ENCODE assay signal across 9 cellular contexts in genomic region chr14:98984719-98985041, GRCh38.
A peak's percentile ranks its signal among the peaks of the same experiment; 100 is the strongest.
DNase-seq lines count a peak whose midpoint lies in the region; ATAC-seq and TF ChIP-seq lines count a peak whose summit lies in the region.
"Had no signal": no experiment of that assay in that cellular context is flagged by ENCODE, and none has a peak within 500 bp of the region (broad histone marks: within the 10 kb centered on the region; RNA-seq: fewer than 3 reads in every experiment).

No MANE protein-coding gene starts in this region.

- H3K4me1 Mint-ChIP-seq in mesothelial cell of epicardium = no peaks in the 10 kb centered on the region
- H3K4me1 Mint-ChIP-seq: memory B cell had no signal

- no peaks in the 10 kb centered on the region for H3K36me3 Mint-ChIP-seq in mesothelial cell of epicardium
- H3K36me3 Mint-ChIP-seq: memory B cell had no signal

- DNase-seq in NB4 (ENCODE audit: low read depth) = peak; percentile 20
- DNase-seq in activated CD8-positive, alpha-beta memory T cell treated with anti-CD3 and anti-CD28 coated beads, Interleukin-2, amount 50 U/mL, for 4 hours = peak; percentile 63
- DNase-seq in erythroblast (lab: John Stamatoyannopoulos, UW) = peak; percentile 61 to 70
- peak; percentile 39 for DNase-seq in stimulated activated CD8-positive, alpha-beta memory T cell treated with anti-CD3 and anti-CD28 coated beads, Interleukin-12 subunit alpha, Interleukin-12 subunit beta, amount 100 ng/mL, for 4 hours (ENCODE audit: low read depth)
- DNase-seq in NCI-H2227 treated with DMSO at 0.1 percent for 48 hours (lab: John Stamatoyannopoulos, UW) = no peak
- DNase-seq in mesothelial cell of epicardium (ENCODE audit: low spot score in 2 of 2, unreplicated experiment in 2 of 2) = no peak
- no peak for DNase-seq in NCI-H1436 treated with DMSO at 0.1 percent for 48 hours (lab: John Stamatoyannopoulos, UW)

- no peak for ATAC-seq in GM21423 (IDR thresholded peaks at IDR 0.05; ENCODE audit: unreplicated experiment)

- H3K9me3 Mint-ChIP-seq in mesothelial cell of epicardium = peaks cover 8% of the 10 kb centered on the region

- H3K4me3 Mint-ChIP-seq in mesothelial cell of epicardium = no peak overlapping the region
- H3K4me3 Mint-ChIP-seq: memory B cell had no signal

- no peak overlapping the region for H3K27ac Mint-ChIP-seq in mesothelial cell of epicardium
- H3K27ac Mint-ChIP-seq: memory B cell had no signal

- peaks cover 2% of the 10 kb centered on the region for H3K27me3 Mint-ChIP-seq in mesothelial cell of epicardium (ENCODE audit: low read depth)
- H3K27me3 Mint-ChIP-seq: memory B cell had no signal

- TF ChIP-seq POLR2A in NB4 (IDR thresholded peaks at IDR 0.05; ENCODE audit: extremely low read depth, insufficient read length) (no peak), erythroblast (IDR thresholded peaks at IDR 0.05; ENCODE audit: low read length) (no peak)

- no peak overlapping the region for H3K4me3 ChIP-seq in NB4 (ENCODE audit: low read depth, low read length)

- TF ChIP-seq CTCF in NB4 (IDR thresholded peaks at IDR 0.05; ENCODE audit: low read depth, low read length) (no peak), mesothelial cell of epicardium (IDR thresholded peaks at IDR 0.05; ENCODE audit: unreplicated experiment) (no peak)

Comparison
In these comparisons a context has a peak if more than half of its experiments do, and no peak if none do; other contexts are left out.
1. DNase-seq: peak in NB4 (single experiment), activated CD8-positive, alpha-beta memory T cell treated with anti-CD3 and anti-CD28 coated beads, Interleukin-2, amount 50 U/mL, for 4 hours (single experiment), erythroblast (2 of 2) and stimulated activated CD8-positive, alpha-beta memory T cell treated with anti-CD3 and anti-CD28 coated beads, Interleukin-12 subunit alpha, Interleukin-12 subunit beta, amount 100 ng/mL, for 4 hours (single experiment); none in NCI-H2227 treated with DMSO at 0.1 percent for 48 hours (single experiment), mesothelial cell of epicardium (0 of 2) and NCI-H1436 treated with DMSO at 0.1 percent for 48 hours (single experiment).